Comparison of ENCODE assay signal across 9 cellular contexts in the genomic region with DNA sequence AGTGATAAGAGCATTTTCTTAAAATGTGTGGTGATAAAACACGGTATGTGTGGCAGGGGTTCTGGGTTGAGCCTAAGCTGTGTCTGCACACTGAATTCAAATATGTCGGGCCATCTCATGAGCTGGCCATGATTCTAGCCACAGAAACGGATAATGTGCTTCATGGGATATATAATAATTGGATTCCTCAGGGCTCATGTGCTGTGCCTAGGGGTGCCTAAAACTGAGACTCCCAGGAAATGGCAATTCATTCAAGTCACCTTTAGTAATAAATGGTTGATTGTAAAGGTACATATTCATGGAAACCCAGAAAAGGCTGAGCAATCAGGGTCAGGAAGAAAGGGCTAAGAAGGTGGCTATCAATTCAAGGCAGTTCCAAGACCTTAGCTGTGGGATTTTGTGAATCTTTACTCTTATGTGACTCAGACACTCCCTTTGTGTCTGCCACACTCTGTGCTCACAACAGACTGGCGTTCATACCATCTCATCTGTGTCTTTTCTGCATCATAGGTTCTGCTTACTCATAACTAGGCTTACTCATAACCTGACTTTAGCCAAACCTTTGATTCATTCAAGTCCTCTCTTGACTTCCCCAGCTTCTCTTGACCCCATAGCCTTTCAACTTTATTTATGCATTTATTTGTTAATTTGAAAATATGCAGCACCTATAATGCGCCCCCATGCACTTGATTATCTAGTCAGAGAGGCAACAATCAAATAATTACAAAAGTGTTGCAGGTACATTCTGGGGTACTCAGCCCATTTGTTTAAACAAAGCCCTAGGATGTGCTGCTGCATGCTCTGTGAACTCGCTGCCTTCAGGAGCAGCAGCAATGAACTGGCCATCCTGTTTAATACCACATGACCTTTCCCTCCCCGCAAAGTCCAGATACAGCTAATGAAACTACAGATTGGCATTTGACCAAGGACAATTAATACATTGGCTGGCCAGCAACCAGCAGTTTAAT. TPM values are rescaled to one million over a fixed set of nuclear protein-coding genes. Genes with fewer than 3 reads are reported as not detected.
A peak's percentile ranks its signal among the peaks of the same experiment; 100 is the strongest.
DNase-seq lines count a peak whose midpoint lies in the region; ATAC-seq and TF ChIP-seq lines count a peak whose summit lies in the region.
"Had no signal": no experiment of that assay in that cellular context is flagged by ENCODE, and none has a peak within 500 bp of the region (broad histone marks: within the 10 kb centered on the region; RNA-seq: fewer than 3 reads in every experiment).

No MANE protein-coding gene starts in this region.

- peak; percentile 92 for ATAC-seq in GM21360 (IDR thresholded peaks at IDR 0.05; ENCODE audit: unreplicated experiment)
- peak; percentile 87 for ATAC-seq in HG03460 (IDR thresholded peaks at IDR 0.05; ENCODE audit: unreplicated experiment)

- DNase-seq in GM04503 (ENCODE audit: low read depth) (peak; percentile 75), dedifferentiated amniotic fluid mesenchymal stem cell (ENCODE audit: extremely low spot score) (peak; percentile 42), right atrium auricular region (ENCODE audit: low spot score) (no peak), NCI-H510A (lab: John Stamatoyannopoulos, UW) (no peak), caudate nucleus (lab: John Stamatoyannopoulos, UW) (no peak), WERI-Rb-1 (no peak)
- DNase-seq: lower lobe of right lung had no signal

- H3K27ac ChIP-seq in right atrium auricular region (no peak overlapping the region), caudate nucleus (ENCODE audit: low read depth, low read length) (no peak overlapping the region), WERI-Rb-1 (no peak overlapping the region)
- H3K27ac ChIP-seq: lower lobe of right lung had no signal

- TF ChIP-seq CTCF in right atrium auricular region (IDR thresholded peaks at IDR 0.05) (no peak), WERI-Rb-1 (IDR thresholded peaks at IDR 0.05; ENCODE audit: low read depth, low read length) (no peak)

- H3K36me3 ChIP-seq in right atrium auricular region (no peaks in the 10 kb centered on the region), WERI-Rb-1 (no peaks in the 10 kb centered on the region)
- H3K36me3 ChIP-seq: lower lobe of right lung had no signal

- H3K27me3 ChIP-seq in right atrium auricular region (no peaks in the 10 kb centered on the region), WERI-Rb-1 (ENCODE audit: insufficient read depth, low read depth, severe bottlenecking) (no peaks in the 10 kb centered on the region)

- H3K4me3 ChIP-seq in right atrium auricular region = no peak overlapping the region
- no peak overlapping the region for H3K4me3 ChIP-seq in WERI-Rb-1 (ENCODE audit: low read depth, low read length)
- H3K4me3 ChIP-seq: lower lobe of right lung had no signal

- no peaks in the 10 kb centered on the region for H3K4me1 ChIP-seq in right atrium auricular region
- H3K4me1 ChIP-seq: lower lobe of right lung had no signal

- no peaks in the 10 kb centered on the region for H3K9me3 ChIP-seq in right atrium auricular region
- no peaks in the 10 kb centered on the region for H3K9me3 ChIP-seq in WERI-Rb-1 (ENCODE audit: severe bottlenecking)
- H3K9me3 ChIP-seq: lower lobe of right lung had no signal

RNA-seq across cellular contexts. Expression of a gene that starts 28.4 kb away (rescaled TPM):
- total RNA-seq in right atrium auricular region = 10 to 100 TPM; 33.2 to 42.4 TPM

Comparison
In these comparisons a context has a peak if more than half of its experiments do, and no peak if none do; other contexts are left out.
1. DNase-seq: peak in GM04503 (single experiment) and dedifferentiated amniotic fluid mesenchymal stem cell (single experiment); none in right atrium auricular region (single experiment), NCI-H510A (single experiment), caudate nucleus (0 of 61) and WERI-Rb-1 (single experiment).